Comparison of ENCODE assay signal across 8 cellular contexts in genomic region chr18:47175895-47176575, GRCh38. TPM values are rescaled to one million over a fixed set of nuclear protein-coding genes. Genes with fewer than 3 reads are reported as not detected.
A peak's percentile ranks its signal among the peaks of the same experiment; 100 is the strongest.
DNase-seq lines count a peak whose midpoint lies in the region; ATAC-seq, FAIRE-seq and TF ChIP-seq lines count a peak whose summit lies in the region.

Gene IER3IP1, minus strand, starts transcription at chr18:47176364. Its CDS starts 87 bp downstream, at chr18:47176277.

- ATAC-seq in HG03457 (IDR thresholded peaks at IDR 0.05; ENCODE audit: unreplicated experiment) (peak; percentile 76), right lobe of liver (peak; percentile 99)

- CTCF ChIA-PET in BJ (lab: Yijun Ruan, JAX) = no interaction called here
- CTCF ChIA-PET in activated CD4-positive, alpha-beta T cell treated with anti-CD3 and anti-CD28 coated beads, Interleukin-2, amount 10 ng/mL, durations not matched to agents 7 days and 5 days (lab: Charles Lee) = no interaction called here

- H3K9me3 Mint-ChIP-seq in activated CD4-positive, alpha-beta T cell treated with anti-CD3 and anti-CD28 coated beads, Interleukin-2, amount 10 ng/mL, durations not matched to agents 7 days and 5 days = no peaks in the 10 kb centered on the region

- peaks cover 3% of the 10 kb centered on the region for H3K36me3 Mint-ChIP-seq in activated CD4-positive, alpha-beta T cell treated with anti-CD3 and anti-CD28 coated beads, Interleukin-2, amount 10 ng/mL, durations not matched to agents 7 days and 5 days (ENCODE audit: low read depth)

- peaks cover 0 to 9% (median 0%) of the 10 kb centered on the region in 4 donors for H3K4me1 ChIP-seq in right lobe of liver

- POLR2A ChIA-PET in BJ (lab: Charles Lee) = no interaction called here
- POLR2A ChIA-PET in activated CD4-positive, alpha-beta T cell treated with anti-CD3 and anti-CD28 coated beads, Interleukin-2, amount 10 ng/mL, durations not matched to agents 7 days and 5 days (lab: Charles Lee) = no interaction called here

- no peak within 1 kb of the TSS for H3K27ac Mint-ChIP-seq in activated CD4-positive, alpha-beta T cell treated with anti-CD3 and anti-CD28 coated beads, Interleukin-2, amount 10 ng/mL, durations not matched to agents 7 days and 5 days

- H3K4me3 Mint-ChIP-seq in activated CD4-positive, alpha-beta T cell treated with anti-CD3 and anti-CD28 coated beads, Interleukin-2, amount 10 ng/mL, durations not matched to agents 7 days and 5 days = no peak within 1 kb of the TSS

- 0% methylated on average over 13 of the region's 48 CpGs for WGBS in right lobe of liver (ENCODE audit: insufficient coverage, low coverage, low lambda C conversion rate, missing lambda C conversion rate)

- no peaks in the 10 kb centered on the region for H3K9me3 ChIP-seq in right lobe of liver

- H3K4me1 Mint-ChIP-seq in activated CD4-positive, alpha-beta T cell treated with anti-CD3 and anti-CD28 coated beads, Interleukin-2, amount 10 ng/mL, durations not matched to agents 7 days and 5 days = peaks cover 2% of the 10 kb centered on the region

- peak; percentile 84 for FAIRE-seq in GM19239 (lab: Jason Lieb, UNC)

- H3K27ac ChIP-seq in right lobe of liver = peak within 1 kb of the TSS; percentile 45 to 66 (median 53)

- TF ChIP-seq POLR2A in right lobe of liver (IDR thresholded peaks at IDR 0.05) = peak; percentile 64

- peak; percentile 21; the same call in 1 of the 2 replicates for TF ChIP-seq CTCF in BJ (IDR thresholded peaks at IDR 0.05; ENCODE audit: insufficient read depth, low read depth, low read length)
- peak in 2 of 4 donors; percentile 9 to 10 for TF ChIP-seq CTCF in right lobe of liver (IDR thresholded peaks at IDR 0.05)

- peak within 1 kb of the TSS; percentile 95 for H3K4me3 ChIP-seq in BJ (ENCODE audit: low read depth, low read length)
- H3K4me3 ChIP-seq in right lobe of liver = peak within 1 kb of the TSS; percentile 65 to 96 (median 83)

- no peaks in the 10 kb centered on the region for H3K27me3 Mint-ChIP-seq in activated CD4-positive, alpha-beta T cell treated with anti-CD3 and anti-CD28 coated beads, Interleukin-2, amount 10 ng/mL, durations not matched to agents 7 days and 5 days

- H3K36me3 ChIP-seq in BJ (ENCODE audit: control insufficient read depth, insufficient read depth, low read length) (no peaks in the 10 kb centered on the region), right lobe of liver (no peaks in the 10 kb centered on the region)

- H3K27me3 ChIP-seq in BJ (ENCODE audit: control insufficient read depth, insufficient read depth, low read length) (peaks cover 1% of the 10 kb centered on the region; the same call in 1 of the 2 replicates), right lobe of liver (no peaks in the 10 kb centered on the region)

- intact Hi-C loops in right lobe of liver (cut with DNase I) = no loop called here

- DNase-seq in BJ (ENCODE audit: low read depth) (peak; percentile 49), GM19239 (ENCODE audit: insufficient read length, low spot score) (peak; percentile 62), NCI-H524 treated with DMSO at 0.1 percent for 48 hours (lab: John Stamatoyannopoulos, UW) (peak; percentile 53), dermis blood vessel endothelial cell (peak; percentile 96), right lobe of liver (peak; percentile 92 to 96 (median 94))
- peak; percentile 89 for DNase-seq in activated CD4-positive, alpha-beta T cell treated with anti-CD3 and anti-CD28 coated beads, Interleukin-2, amount 10 ng/mL, durations not matched to agents 7 days and 5 days
- peak; percentile 92 for DNase-seq in stimulated activated CD4-positive, alpha-beta T cell treated with anti-CD3 and anti-CD28 coated beads, Interleukin-4, amount 100 ng/mL, for 24 hours

RNA-seq across cellular contexts. Expression of gene IER3IP1, which starts in this region (rescaled TPM):
- polyA plus RNA-seq in BJ (2011; rRNA removed) = 11.1 and 31.7 TPM in 2 replicates
- 8.7 and 12.7 TPM in 2 replicates for polyA minus RNA-seq in BJ (2011; rRNA and poly(A)+ RNA removed)
- total RNA-seq in activated CD4-positive, alpha-beta T cell treated with anti-CD3 and anti-CD28 coated beads, Interleukin-2, amount 10 ng/mL, durations not matched to agents 7 days and 5 days = 10 to 100 TPM; 10.5 to 11.7 TPM
- total RNA-seq in dermis blood vessel endothelial cell (19.4 and 28.4 TPM in 2 replicates), right lobe of liver (1 to 10 TPM; 4.4 to 9.7 (median 6.9) TPM)

Comparison
In these comparisons a context has a peak if more than half of its experiments do, and no peak if none do; other contexts are left out.
1. Peak in every context shown above with its lines: DNase-seq, ATAC-seq, H3K4me3 ChIP-seq and H3K27ac ChIP-seq.